ENCODE assay signal across 7 cellular contexts in genomic region chr11:12599408-12600143, GRCh38.
DNase-seq lines count a peak whose midpoint lies in the region; FAIRE-seq and TF ChIP-seq lines count a peak whose summit lies in the region.

No MANE protein-coding gene starts in this region.

- peaks cover 6% of the 10 kb centered on the region for H3K27me3 Mint-ChIP-seq in T-helper 2 cell treated with Interferon-gamma antibody and Interleukin-4, amounts not matched to agents 5 μg/mL and 100 μg/mL, for 36 hours (ENCODE audit: low read depth)

- FAIRE-seq in HTR-8/SVneo (lab: Jason Lieb, UNC) = no peak

- no peak overlapping the region for H3K27ac Mint-ChIP-seq in T-helper 2 cell treated with Interferon-gamma antibody and Interleukin-4, amounts not matched to agents 5 μg/mL and 100 μg/mL, for 36 hours

- peak; percentile 87 for TF ChIP-seq CTCF in GM12875 (IDR thresholded peaks at IDR 0.05; ENCODE audit: borderline replicate concordance, insufficient read depth, low read depth, low read length)

- peaks cover 10% of the 10 kb centered on the region for H3K4me1 Mint-ChIP-seq in T-helper 2 cell treated with Interferon-gamma antibody and Interleukin-4, amounts not matched to agents 5 μg/mL and 100 μg/mL, for 36 hours (ENCODE audit: low read depth)

- no peaks in the 10 kb centered on the region for H3K9me3 Mint-ChIP-seq in T-helper 2 cell treated with Interferon-gamma antibody and Interleukin-4, amounts not matched to agents 5 μg/mL and 100 μg/mL, for 36 hours

- H3K4me3 ChIP-seq in GM12875 (ENCODE audit: low read depth, low read length) = no peak overlapping the region

- peak; percentile 46 for DNase-seq in HTR-8/SVneo (ENCODE audit: insufficient read length, low spot score)
- DNase-seq in T-helper 2 cell treated with Interferon-gamma antibody and Interleukin-4, amounts not matched to agents 5 μg/mL and 100 μg/mL, for 36 hours (ENCODE audit: low spot score) = peak; percentile 8
- peak; percentile 3 for DNase-seq in central memory CD4-positive, alpha-beta T cell
- DNase-seq in lung microvascular endothelial cell (ENCODE audit: low read depth in 2 of 2) = peak; percentile 16 to 59
- DNase-seq in superior temporal gyrus (ENCODE audit: extremely low spot score) = peak; percentile 22
- no peak for DNase-seq in NCI-H2171 (lab: John Stamatoyannopoulos, UW)

- H3K36me3 Mint-ChIP-seq in T-helper 2 cell treated with Interferon-gamma antibody and Interleukin-4, amounts not matched to agents 5 μg/mL and 100 μg/mL, for 36 hours (ENCODE audit: low read depth) = no peaks in the 10 kb centered on the region

- no peak overlapping the region for H3K4me3 Mint-ChIP-seq in T-helper 2 cell treated with Interferon-gamma antibody and Interleukin-4, amounts not matched to agents 5 μg/mL and 100 μg/mL, for 36 hours
